21 cellular contexts compared by ENCODE assay signal in the genomic region with DNA sequence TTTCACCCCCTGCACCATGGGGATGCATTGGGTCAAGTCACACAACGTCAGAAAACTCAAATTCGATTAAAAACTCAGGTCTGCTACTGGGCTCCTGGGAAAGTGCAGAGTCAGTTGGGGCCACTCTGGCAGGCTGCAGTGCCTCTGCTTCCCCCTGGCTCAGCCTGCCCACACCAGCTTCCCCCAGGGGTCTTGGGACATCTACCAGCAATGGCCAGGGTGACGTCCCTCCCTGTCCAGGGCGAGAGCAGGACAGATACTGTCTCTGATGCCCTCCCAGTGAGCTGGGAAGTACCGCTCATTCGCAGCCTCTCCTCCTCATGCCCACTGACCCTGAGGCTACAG.
A peak's percentile ranks its signal among the peaks of the same experiment; 100 is the strongest.
DNase-seq lines count a peak whose midpoint lies in the region; ATAC-seq, FAIRE-seq and TF ChIP-seq lines count a peak whose summit lies in the region.
"Had no signal": no experiment of that assay in that cellular context is flagged by ENCODE, and none has a peak within 500 bp of the region (broad histone marks: within the 10 kb centered on the region; RNA-seq: fewer than 3 reads in every experiment).

No MANE protein-coding gene starts in this region.

- no peak; the same call in 1 of the 2 replicates for ATAC-seq in PC-3
- no peak for ATAC-seq in K562
- ATAC-seq: naive thymus-derived CD8-positive, alpha-beta T cell had no signal

- no peaks in the 10 kb centered on the region for H3F3A ChIP-seq in PC-3 (ENCODE audit: low read length, unreplicated experiment)

- TF ChIP-seq POLR2A in K562 (conservative IDR thresholded peaks at IDR 0.05) (no peak), spleen (IDR thresholded peaks at IDR 0.05) (no peak), lower leg skin (IDR thresholded peaks at IDR 0.05) (no peak)

- no peak for TF ChIP-seq EP300 in K562 (IDR thresholded peaks at IDR 0.05; ENCODE audit: low read length)

- no peaks in the 10 kb centered on the region for H3K36me3 ChIP-seq in PC-3 (ENCODE audit: low read depth, low read length)
- H3K36me3 ChIP-seq in K562 (ENCODE audit: control insufficient read depth, insufficient read depth, low read length): no peaks in the 10 kb centered on the region
- no peaks in the 10 kb centered on the region for H3K36me3 ChIP-seq in spleen
- H3K36me3 ChIP-seq: adrenal gland had no signal

- in situ Hi-C loops in K562 (cut with MboI) (no loop called here), GM13976 (cut with MboI; ENCODE audit: low sequenced_read_pairs, unreplicated experiment) (no loop called here)

- CTCF ChIA-PET in PC-3 (lab: Charles Lee) (interaction anchor here (0.6 kb wide), 1 partner anchor 852 kb away, joined by 3 read pairs; no protein-coding TSS in a partner anchor), K562 (lab: Yijun Ruan, JAX; ENCODE audit: low intra/inter-chr PET ratio) (no interaction called here)

- no peak overlapping the region for H3K4me3 ChIP-seq in PC-3 (ENCODE audit: low read length)
- H3K4me3 ChIP-seq in K562: no peak overlapping the region
- H3K4me3 ChIP-seq in spleen: no peak overlapping the region
- H3K4me3 ChIP-seq in lower leg skin (ENCODE audit: low read depth, poor library complexity, severe bottlenecking): no peak overlapping the region
- H3K4me3 ChIP-seq: adrenal gland had no signal

- H4K20me1 ChIP-seq in PC-3 (ENCODE audit: low read length): no peaks in the 10 kb centered on the region
- H4K20me1 ChIP-seq in K562 (replicated peaks; ENCODE audit: control insufficient read depth, insufficient read depth, low read length): peaks cover 7% of the 10 kb centered on the region; the same call in 1 of the 2 replicates

- no peak for TF ChIP-seq CTCF in PC-3 (conservative IDR thresholded peaks at IDR 0.05; ENCODE audit: low read depth, low read length)
- no peak for TF ChIP-seq CTCF in K562 (IDR thresholded peaks at IDR 0.05 in 2 of 3, conservative IDR thresholded peaks at IDR 0.05 in 1 of 3; ENCODE audit: insufficient read depth in 2 of 3, low read depth in 1 of 3, low read length in 3 of 3)
- TF ChIP-seq CTCF in spleen (IDR thresholded peaks at IDR 0.05 in 8 of 11, conservative IDR thresholded peaks at IDR 0.05 in 3 of 11): no peak
- no peak for TF ChIP-seq CTCF in lower leg skin (IDR thresholded peaks at IDR 0.05)
- TF ChIP-seq CTCF in GM13976 (IDR thresholded peaks at IDR 0.05; ENCODE audit: borderline replicate concordance, control extremely low read depth, extremely low read depth, insufficient read depth, missing control alignments): no peak

- intact Hi-C loops in PC-3 (cut with micrococcal nuclease): no loop called here
- intact Hi-C loops in K562 (cut with micrococcal nuclease): no loop called here
- intact Hi-C loops in spleen (cut with DNase I; ENCODE audit: low total_unique reads): no loop called here
- intact Hi-C loops in lower leg skin (cut with DNase I; ENCODE audit: low total_unique reads): no loop called here

- BruUV-seq in PC-3 (replicated peaks; lab: Mats Ljungman, UMichigan) (no TSS peak), K562 (replicated peaks; lab: Mats Ljungman, UMichigan) (no TSS peak)

- POLR2A ChIA-PET in PC-3 (lab: Charles Lee; ENCODE audit: unreplicated experiment): no interaction called here
- POLR2A ChIA-PET in K562 (lab: Yijun Ruan, JAX): no interaction called here

- no peak overlapping the region for H2AFZ ChIP-seq in PC-3 (ENCODE audit: low read length)
- H2AFZ ChIP-seq in K562 (ENCODE audit: low read depth, low read length): no peak overlapping the region

- H3K9ac ChIP-seq in PC-3 (ENCODE audit: low read length): no peak overlapping the region; the same call in 1 of the 2 replicates
- no peak overlapping the region for H3K9ac ChIP-seq in K562 (ENCODE audit: insufficient read depth in 1 of 2, low read depth in 2 of 2, low read length in 2 of 2)

- H3K27me3 ChIP-seq in PC-3 (ENCODE audit: low read length): no peaks in the 10 kb centered on the region
- H3K27me3 ChIP-seq in K562 (ENCODE audit: control insufficient read depth in 2 of 2, insufficient read depth in 2 of 2, low read length in 2 of 2): peaks cover 33 to 81% of the 10 kb centered on the region in 2 experiments
- peaks cover 0 to 3% (median 0%) of the 10 kb centered on the region in 7 donors for H3K27me3 ChIP-seq in spleen (replicated peaks in 1 of 7)
- H3K27me3 ChIP-seq: adrenal gland had no signal

- peak overlapping the region; percentile 43 for H3K27ac ChIP-seq in PC-3 (ENCODE audit: low read length)
- no peak overlapping the region for H3K27ac ChIP-seq in K562 (ENCODE audit: extremely low read depth, low read depth, low read length)
- no peak overlapping the region for H3K27ac ChIP-seq in spleen
- H3K27ac ChIP-seq: adrenal gland had no signal

- H3K4me2 ChIP-seq in PC-3 (ENCODE audit: low read length) (peak overlapping the region; percentile 24), K562 (ENCODE audit: insufficient read depth, low read length) (no peak overlapping the region)

- DNase-seq in PC-3 (no peak), K562 (ENCODE audit: extremely low read depth in 1 of 4, low spot score in 3 of 4) (no peak), mesenteric fat pad (ENCODE audit: low spot score) (peak; percentile 64), spleen (peak; percentile 37), GM03348 (ENCODE audit: low spot score) (no peak), lower leg skin (ENCODE audit: low spot score in 2 of 2) (no peak), GM13976 (ENCODE audit: low spot score) (no peak)
- no peak for DNase-seq in activated CD8-positive, alpha-beta memory T cell treated with anti-CD3 and anti-CD28 coated beads, Interleukin-2, amount 50 U/mL, for 48 hours
- DNase-seq: activated gamma-delta T cell; central memory CD4-positive, alpha-beta T cell; DND-41; foreskin melanocyte; mammary epithelial cell; NCI-H1092; NCI-H2029 treated with DMSO at 0.1 percent for 48 hours; NCI-H446 treated with DMSO at 0.1 percent for 48 hours; Right ventricle myocardium superior; stimulated activated CD4-positive, alpha-beta T cell treated with anti-CD3 and anti-CD28 coated beads, Interleukin-4, amount 100 ng/mL, for 4 hours; T-helper 1 cell had no signal

- TF ChIP-seq RAD21 in K562 (CRISPR knock-in tag; conservative IDR thresholded peaks at IDR 0.05 in 1 of 2, IDR thresholded peaks at IDR 0.05 in 1 of 2): no peak

- no peaks in the 10 kb centered on the region for H3K9me3 ChIP-seq in PC-3 (ENCODE audit: low read length)
- H3K9me3 ChIP-seq in K562 (replicated peaks; ENCODE audit: control insufficient read depth, insufficient read depth, low read depth, low read length): no peaks in the 10 kb centered on the region
- no peaks in the 10 kb centered on the region for H3K9me3 ChIP-seq in spleen
- H3K9me3 ChIP-seq: adrenal gland had no signal

- no peaks in the 10 kb centered on the region for H3K9me2 ChIP-seq in PC-3 (replicated peaks; ENCODE audit: low read length)

- H3K9me1 ChIP-seq in K562 (ENCODE audit: control insufficient read depth, insufficient read depth, low read length): no peaks in the 10 kb centered on the region

- 4% methylated on average over 6 of the region's 6 CpGs for WGBS in K562 (ENCODE audit: insufficient coverage, low coverage, missing lambda C conversion rate)
- 76 to 88% (median 83%) methylated on average over 5 to 6 of the region's 6 CpGs for WGBS in spleen, 5 donors
- WGBS in lower leg skin, 2 donors: 63 to 69% methylated on average over 6 of the region's 6 CpGs

- FAIRE-seq in K562 (lab: Jason Lieb, UNC): no peak

- H3K79me2 ChIP-seq in PC-3 (ENCODE audit: low read length): no peaks in the 10 kb centered on the region
- no peaks in the 10 kb centered on the region for H3K79me2 ChIP-seq in K562 (ENCODE audit: control insufficient read depth, insufficient read depth, low read length)

- H3K4me1 ChIP-seq in PC-3 (ENCODE audit: insufficient read depth, low read length) (peaks cover 16% of the 10 kb centered on the region), K562 (replicated peaks in 1 of 2; ENCODE audit: control insufficient read depth in 2 of 2, insufficient read depth in 2 of 2, low read length in 2 of 2) (peaks cover 0 to 7% of the 10 kb centered on the region in 2 experiments; a peak in 1 of 5 replicates), spleen (peaks cover 0 to 45% (median 17%) of the 10 kb centered on the region in 6 donors)

TF ChIP-seq in K562, 482 proteins besides CTCF, POLR2A, EP300 and RAD21:
- TF ChIP-seq ZNF589 (CRISPR knock-in tag; IDR thresholded peaks at IDR 0.05; ENCODE audit: low read depth) (no peak), FOSL1 (tag; conservative IDR thresholded peaks at IDR 0.05) (0 out of 2 replicates have a peak, but pooled peaks have one; percentile 68)
TF ChIP-seq in K562: peak in this region for 1.

Comparison
In these comparisons a context has a peak if more than half of its experiments do, and no peak if none do; other contexts are left out.
1. DNase-seq: peak in mesenteric fat pad (single experiment) and spleen (single experiment); none in PC-3 (single experiment), K562 (0 of 4), GM03348 (single experiment), activated CD8-positive, alpha-beta memory T cell treated with anti-CD3 and anti-CD28 coated beads, Interleukin-2, amount 50 U/mL, for 48 hours (single experiment), lower leg skin (0 of 2) and GM13976 (single experiment).